In genomic region chr12:12725-13640, GRCh38 we compare ENCODE assay signal across 10 cellular contexts. TPM values are rescaled to one million over a fixed set of nuclear protein-coding genes. Genes with fewer than 3 reads are reported as not detected.
DNase-seq lines count a peak whose midpoint lies in the region; ATAC-seq and TF ChIP-seq lines count a peak whose summit lies in the region.
"Not testable (repeated sequence)": the region's sequence is repeated elsewhere in the genome, so short reads cannot be mapped to it uniquely, and the experiment has no call there.
"Had no signal": no experiment of that assay in that cellular context is flagged by ENCODE, and none has a peak within 500 bp of the region (broad histone marks: within the 10 kb centered on the region; RNA-seq: fewer than 3 reads in every experiment).

No MANE protein-coding gene starts in this region.

- ATAC-seq in IMR-90 (ENCODE audit: low read depth); central memory CD8-positive, alpha-beta T cell (replicated peaks; ENCODE audit: extremely low read depth, poor library complexity, severe bottlenecking): not testable (repeated sequence)

- H2BK15ac ChIP-seq in IMR-90 (ENCODE audit: low read depth, low read length) = not testable (repeated sequence)
- H2BK15ac ChIP-seq in neuronal stem cell (ENCODE audit: low read length) = peak overlapping the region; percentile 80

- not testable (repeated sequence) for H3K27me3 ChIP-seq in IMR-90 (ENCODE audit: control insufficient read depth, insufficient read depth, low read length); esophagus squamous epithelium; neuronal stem cell (ENCODE audit: control insufficient read depth in 3 of 3, insufficient read depth in 3 of 3, low read depth in 1 of 3, low read length in 3 of 3); stomach

- H2BK120ac ChIP-seq in IMR-90 (ENCODE audit: low read depth, low read length) = not testable (repeated sequence)
- peak overlapping the region; percentile 64 for H2BK120ac ChIP-seq in neuronal stem cell (ENCODE audit: low read depth, low read length)

- not testable (repeated sequence) for TF ChIP-seq POLR2A in IMR-90 (IDR thresholded peaks at IDR 0.05; ENCODE audit: low read depth, low read length); esophagus squamous epithelium (IDR thresholded peaks at IDR 0.05); stomach (IDR thresholded peaks at IDR 0.05)

- H3K4me2 ChIP-seq in IMR-90 (ENCODE audit: low read depth, low read length); neuronal stem cell (ENCODE audit: insufficient read depth, low read length, poor library complexity, severe bottlenecking): not testable (repeated sequence)

- H2BK5ac ChIP-seq in IMR-90 (ENCODE audit: low read depth, low read length, poor library complexity, severe bottlenecking); neuronal stem cell (ENCODE audit: low read length): not testable (repeated sequence)

- TF ChIP-seq EP300 in stomach (IDR thresholded peaks at IDR 0.05) = not testable (repeated sequence)

- H3K27ac Mint-ChIP-seq in activated CD4-positive, alpha-beta T cell treated with anti-CD3 and anti-CD28 coated beads, Interleukin-2, amount 10 ng/mL, durations not matched to agents 24 days and 14 days = not testable (repeated sequence)
- peak overlapping the region; percentile 35 for H3K27ac Mint-ChIP-seq in central memory CD8-positive, alpha-beta T cell (ENCODE audit: low read depth)

- H3K56ac ChIP-seq in IMR-90 (ENCODE audit: extremely low read depth, insufficient read depth, low read length) = not testable (repeated sequence)

- H3K14ac ChIP-seq in IMR-90 (replicated peaks; ENCODE audit: low read depth, low read length); neuronal stem cell (ENCODE audit: low read length): not testable (repeated sequence)

- H4K5ac ChIP-seq in IMR-90 (ENCODE audit: low read depth, low read length) = peak overlapping the region; percentile 49

- H4K8ac ChIP-seq in IMR-90 (ENCODE audit: low read depth in 2 of 2, low read length in 2 of 2); neuronal stem cell (ENCODE audit: low read depth, low read length): not testable (repeated sequence)

- not testable (repeated sequence) for TF ChIP-seq RAD21 in IMR-90 (IDR thresholded peaks at IDR 0.05; ENCODE audit: low read length)

- H3K9me1 ChIP-seq in IMR-90 (ENCODE audit: insufficient read depth, low read length) = not testable (repeated sequence)

- in situ Hi-C loops in IMR-90 (cut with MboI; ENCODE audit: low sequenced_read_pairs) = not testable (repeated sequence)

- not testable (repeated sequence) for BruUV-seq in IMR-90 (replicated peaks; lab: Mats Ljungman, UMichigan)

- H3K36me3 Mint-ChIP-seq in activated CD4-positive, alpha-beta T cell treated with anti-CD3 and anti-CD28 coated beads, Interleukin-2, amount 10 ng/mL, durations not matched to agents 24 days and 14 days (ENCODE audit: low read depth); central memory CD8-positive, alpha-beta T cell (ENCODE audit: insufficient read depth): not testable (repeated sequence)

- H2AK9ac ChIP-seq in IMR-90 (replicated peaks; ENCODE audit: low read depth, low read length, poor library complexity) = not testable (repeated sequence)

- H3K4me3 ChIP-seq in IMR-90 (ENCODE audit: insufficient read depth, low read depth, low read length); esophagus squamous epithelium; neuronal stem cell (ENCODE audit: low read length in 2 of 2); stomach: not testable (repeated sequence)

- not testable (repeated sequence) for H3K18ac ChIP-seq in IMR-90 (ENCODE audit: low read depth, low read length)
- H3K18ac ChIP-seq in neuronal stem cell (ENCODE audit: low read length) = peak overlapping the region; percentile 73

- POLR2A ChIA-PET in IMR-90 (lab: Charles Lee; ENCODE audit: unreplicated experiment) = not testable (repeated sequence)

- H2AK5ac ChIP-seq in IMR-90 (ENCODE audit: low read depth, low read length) = peak overlapping the region; percentile 28; the same call in 1 of the 2 replicates
- H2AK5ac ChIP-seq in neuronal stem cell (ENCODE audit: low read depth, low read length) = not testable (repeated sequence)

- not testable (repeated sequence) for H3K27me3 Mint-ChIP-seq in activated CD4-positive, alpha-beta T cell treated with anti-CD3 and anti-CD28 coated beads, Interleukin-2, amount 10 ng/mL, durations not matched to agents 24 days and 14 days; central memory CD8-positive, alpha-beta T cell

- not testable (repeated sequence) for H3K4ac ChIP-seq in IMR-90 (ENCODE audit: low read depth, low read length); neuronal stem cell (ENCODE audit: low read length)

- H3K27ac ChIP-seq in IMR-90 (ENCODE audit: insufficient read depth, low read length); neuronal stem cell (replicated peaks; ENCODE audit: low read length): not testable (repeated sequence)
- H3K27ac ChIP-seq in esophagus squamous epithelium = peak overlapping the region; percentile 19 to 83 (median 34)
- peak overlapping the region in 3 of 5 donors; percentile 46 to 78 (median 66) for H3K27ac ChIP-seq in stomach

- H2BK20ac ChIP-seq in IMR-90 (ENCODE audit: low read depth, low read length) = not testable (repeated sequence)

- not testable (repeated sequence) for H3K9me3 ChIP-seq in IMR-90 (ENCODE audit: control insufficient read depth, insufficient read depth, low read length); esophagus squamous epithelium; neuronal stem cell (replicated peaks in 1 of 2; ENCODE audit: control insufficient read depth in 2 of 2, insufficient read depth in 1 of 2, low read depth in 1 of 2, low read length in 2 of 2); stomach

- not testable (repeated sequence) for H2AFZ ChIP-seq in IMR-90 (replicated peaks; ENCODE audit: low read length, poor library complexity); neuronal stem cell (ENCODE audit: low read length)

- DNase-seq in AG08396 (ENCODE audit: low spot score) = peak; percentile 12
- DNase-seq in IMR-90; esophagus squamous epithelium (lab: John Stamatoyannopoulos, UW); neuronal stem cell (ENCODE audit: low spot score); stomach: not testable (repeated sequence)
- DNase-seq in activated CD4-positive, alpha-beta T cell treated with anti-CD3 and anti-CD28 coated beads, Interleukin-2, amount 10 ng/mL, durations not matched to agents 24 days and 14 days = peak; percentile 56
- peak in 1 of 2 donors; percentile 18 for DNase-seq in central memory CD8-positive, alpha-beta T cell (ENCODE audit: low spot score in 2 of 2)
- peak; percentile 0 for DNase-seq in left kidney (ENCODE audit: low read depth, low spot score)

- not testable (repeated sequence) for H4K91ac ChIP-seq in IMR-90 (ENCODE audit: insufficient read depth, low read depth, low read length); neuronal stem cell (ENCODE audit: low read depth, low read length, poor library complexity)

- not testable (repeated sequence) for H3K79me1 ChIP-seq in IMR-90 (ENCODE audit: low read depth in 1 of 2, low read length in 2 of 2); neuronal stem cell (ENCODE audit: low read depth, low read length)

- not testable (repeated sequence) for H3K4me3 Mint-ChIP-seq in activated CD4-positive, alpha-beta T cell treated with anti-CD3 and anti-CD28 coated beads, Interleukin-2, amount 10 ng/mL, durations not matched to agents 24 days and 14 days; central memory CD8-positive, alpha-beta T cell

- TF ChIP-seq CTCF in IMR-90 (conservative IDR thresholded peaks at IDR 0.05; ENCODE audit: low read depth, low read length); esophagus squamous epithelium (IDR thresholded peaks at IDR 0.05); stomach (IDR thresholded peaks at IDR 0.05): not testable (repeated sequence)

- WGBS in IMR-90 (ENCODE audit: extremely low coverage in 2 of 2, insufficient read length in 1 of 2), 2 experiments = no CpG with 5 or more reads among the region's 16 CpGs
- WGBS in esophagus squamous epithelium, 2 donors = 61 to 80% methylated on average over 15 of the region's 16 CpGs
- WGBS in neuronal stem cell (ENCODE audit: extremely low coverage in 2 of 2, insufficient read length in 2 of 2, insufficient replicate concordance in 1 of 2), 2 donors = no CpG with 5 or more reads among the region's 16 CpGs
- 67 to 74% (median 71%) methylated on average over 14 to 16 of the region's 16 CpGs for WGBS in stomach, 5 donors

- not testable (repeated sequence) for H3K9me3 Mint-ChIP-seq in activated CD4-positive, alpha-beta T cell treated with anti-CD3 and anti-CD28 coated beads, Interleukin-2, amount 10 ng/mL, durations not matched to agents 24 days and 14 days; central memory CD8-positive, alpha-beta T cell

- H3K4me1 Mint-ChIP-seq in activated CD4-positive, alpha-beta T cell treated with anti-CD3 and anti-CD28 coated beads, Interleukin-2, amount 10 ng/mL, durations not matched to agents 24 days and 14 days; central memory CD8-positive, alpha-beta T cell: not testable (repeated sequence)

- not testable (repeated sequence) for H4K20me1 ChIP-seq in IMR-90 (ENCODE audit: insufficient read depth, low read length)

- not testable (repeated sequence) for H3K23ac ChIP-seq in IMR-90 (ENCODE audit: low read depth, low read length)
- peak overlapping the region; percentile 82 for H3K23ac ChIP-seq in neuronal stem cell (ENCODE audit: low read depth, low read length, poor library complexity)

- not testable (repeated sequence) for H3K36me3 ChIP-seq in IMR-90 (ENCODE audit: control insufficient read depth, insufficient read depth, low read length); neuronal stem cell (replicated peaks in 1 of 2; ENCODE audit: control insufficient read depth in 2 of 2, insufficient read depth in 2 of 2, low read length in 2 of 2)
- peaks cover 0 to 15% (median 0%) of the 10 kb centered on the region in 3 donors for H3K36me3 ChIP-seq in esophagus squamous epithelium
- peaks cover 0 to 16% (median 12%) of the 10 kb centered on the region in 4 donors for H3K36me3 ChIP-seq in stomach

- H3K4me1 ChIP-seq in IMR-90 (ENCODE audit: control insufficient read depth, insufficient read depth, low read length); neuronal stem cell (ENCODE audit: control insufficient read depth in 2 of 2, insufficient read depth in 1 of 2, low read depth in 1 of 2, low read length in 2 of 2): not testable (repeated sequence)
- H3K4me1 ChIP-seq in esophagus squamous epithelium (peaks cover 4 to 19% (median 4%) of the 10 kb centered on the region in 3 donors), stomach (peaks cover 7 to 18% (median 18%) of the 10 kb centered on the region in 4 donors)

- H2BK12ac ChIP-seq in neuronal stem cell (ENCODE audit: low read length) = not testable (repeated sequence)

- dilution Hi-C loops in IMR-90 (cut with HindIII; ENCODE audit: low sequenced_read_pairs, unreplicated experiment) = not testable (repeated sequence)

- intact Hi-C loops in IMR-90 (cut with micrococcal nuclease); activated CD4-positive, alpha-beta T cell treated with anti-CD3 and anti-CD28 coated beads, Interleukin-2, amount 10 ng/mL, durations not matched to agents 24 days and 14 days (cut with micrococcal nuclease); esophagus squamous epithelium (cut with DNase I); stomach (cut with DNase I; ENCODE audit: low total_unique reads): not testable (repeated sequence)

- H3K9ac ChIP-seq in IMR-90 (ENCODE audit: low read depth, low read length); neuronal stem cell (ENCODE audit: low read depth, low read length, poor library complexity): not testable (repeated sequence)

- CTCF ChIA-PET in IMR-90 (lab: Yijun Ruan, JAX) = not testable (repeated sequence)

RNA-seq across cellular contexts. Expression of gene IQSEC3, which starts 53.6 kb away (rescaled TPM):
- total RNA-seq in IMR-90 (2012; rRNA removed) (not detected in 2 replicates), esophagus squamous epithelium (under 1 TPM in 3 of 4 donors, not detected in 1; 0.04 to 0.95 (median 0.08) TPM), stomach (1 to 10 TPM in 1 of 5 donors, under 1 TPM in 2, not detected in 2; 0.45 to 1.0 (median 0.73) TPM)
- polyA plus RNA-seq in IMR-90 (2012; rRNA removed) (0.10 TPM in 2 replicates), stomach (1 to 10 TPM in 2 of 3 donors, under 1 TPM in 1; 0.08 to 1.7 (median 1.6) TPM)
- polyA plus RNA-seq in IMR-90 (2012; cell fraction: cytosol; rRNA removed) = 0.03 and 0.08 TPM in 2 replicates
- polyA plus RNA-seq in IMR-90 (2012; cell fraction: nucleus; rRNA removed; ENCODE audit: low replicate concordance) = 0.92 and 1.2 TPM in 2 replicates
- 0.05 and 0.21 TPM in 2 replicates for total RNA-seq in activated CD4-positive, alpha-beta T cell treated with anti-CD3 and anti-CD28 coated beads, Interleukin-2, amount 10 ng/mL, durations not matched to agents 24 days and 14 days
- polyA plus RNA-seq in neuronal stem cell (2013, experiment 1 of 2) = 3.1 TPM
- 3.7 TPM for polyA plus RNA-seq in neuronal stem cell (2013, experiment 2 of 2)
- polyA plus RNA-seq: A549; CD4-positive, alpha-beta memory T cell had no signal
